24 cellular contexts compared by ENCODE assay signal in the genomic region with DNA sequence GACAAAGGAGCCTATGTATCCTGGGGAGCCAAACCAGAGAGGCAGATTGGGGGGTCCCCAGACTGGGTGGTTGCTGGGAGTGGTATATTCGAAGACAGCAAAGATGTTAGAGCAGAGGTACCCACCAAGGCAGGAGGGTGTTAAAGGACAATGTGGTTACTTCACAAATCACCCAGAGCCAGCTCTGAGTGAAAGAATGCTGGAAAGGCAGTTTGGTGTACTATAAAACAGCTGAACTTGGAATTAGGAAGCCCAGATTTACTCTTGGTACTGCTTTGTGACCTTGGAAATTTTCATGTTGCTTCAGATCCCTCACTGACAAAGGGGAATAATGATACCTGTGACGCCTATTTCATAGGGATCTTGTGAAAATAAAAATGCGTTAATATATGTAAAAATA.
"Had no signal": no experiment of that assay in that cellular context is flagged by ENCODE, and none has a peak within 500 bp of the region (broad histone marks: within the 10 kb centered on the region; RNA-seq: fewer than 3 reads in every experiment).

No MANE protein-coding gene starts in this region.

- H3K4me2 ChIP-seq: hepatocyte had no signal

- FAIRE-seq: endometrium, pancreas, small intestine had no signal

- H3K4me1 Mint-ChIP-seq: immature natural killer cell had no signal

- H3K4me3 ChIP-seq: hepatocyte, lung, pancreas, thoracic aorta, vagina had no signal

- H3K36me3 Mint-ChIP-seq: activated CD4-positive, alpha-beta memory T cell treated with anti-CD3 and anti-CD28 coated beads for 36 hours; activated naive CD8-positive, alpha-beta T cell treated with anti-CD3 and anti-CD28 coated beads, Interleukin-2, amount 10 ng/mL, durations not matched to agents 7 days and 5 days; brain; natural killer cell treated with Interleukin-12 subunit alpha and Interleukin-12 subunit beta and Interleukin-15 and Interleukin-18, amount 100 ng/mL, for 72 hours; stimulated activated memory B cell treated with anti-CD40 and anti-IgM and Interleukin-4, amounts not matched to agents 10 μg/mL and 1 μg/mL and 100 μg/mL, for 72 hours; type B pancreatic cell had no signal

- H3K4me3 Mint-ChIP-seq: activated CD4-positive, alpha-beta memory T cell treated with anti-CD3 and anti-CD28 coated beads for 36 hours; activated naive CD8-positive, alpha-beta T cell treated with anti-CD3 and anti-CD28 coated beads, Interleukin-2, amount 10 ng/mL, durations not matched to agents 7 days and 5 days; brain; dendritic cell treated with granulocyte-macrophage colony-stimulating factor and Interleukin-4, amounts not matched to agents 40 ng/mL and 50 ng/mL, for 4 days; immature natural killer cell; mesothelial cell of epicardium; natural killer cell treated with Interleukin-12 subunit alpha and Interleukin-12 subunit beta and Interleukin-15 and Interleukin-18, amount 100 ng/mL, for 72 hours; stimulated activated memory B cell treated with anti-CD40 and anti-IgM and Interleukin-4, amounts not matched to agents 10 μg/mL and 1 μg/mL and 100 μg/mL, for 72 hours; type B pancreatic cell had no signal

- H3K9me3 Mint-ChIP-seq: activated CD4-positive, alpha-beta memory T cell treated with anti-CD3 and anti-CD28 coated beads for 36 hours; activated naive CD8-positive, alpha-beta T cell treated with anti-CD3 and anti-CD28 coated beads, Interleukin-2, amount 10 ng/mL, durations not matched to agents 7 days and 5 days; brain; dendritic cell treated with granulocyte-macrophage colony-stimulating factor and Interleukin-4, amounts not matched to agents 40 ng/mL and 50 ng/mL, for 4 days; natural killer cell treated with Interleukin-12 subunit alpha and Interleukin-12 subunit beta and Interleukin-15 and Interleukin-18, amount 100 ng/mL, for 72 hours; stimulated activated memory B cell treated with anti-CD40 and anti-IgM and Interleukin-4, amounts not matched to agents 10 μg/mL and 1 μg/mL and 100 μg/mL, for 72 hours; type B pancreatic cell had no signal

- H3K27me3 Mint-ChIP-seq: activated CD4-positive, alpha-beta memory T cell treated with anti-CD3 and anti-CD28 coated beads for 36 hours; brain; dendritic cell treated with granulocyte-macrophage colony-stimulating factor and Interleukin-4, amounts not matched to agents 40 ng/mL and 50 ng/mL, for 4 days; natural killer cell treated with Interleukin-12 subunit alpha and Interleukin-12 subunit beta and Interleukin-15 and Interleukin-18, amount 100 ng/mL, for 72 hours; type B pancreatic cell had no signal

- H3K27ac ChIP-seq: hepatocyte, neutrophil, pancreas, thoracic aorta, vagina had no signal

- H3K27ac Mint-ChIP-seq: activated CD4-positive, alpha-beta memory T cell treated with anti-CD3 and anti-CD28 coated beads for 36 hours; activated naive CD8-positive, alpha-beta T cell treated with anti-CD3 and anti-CD28 coated beads, Interleukin-2, amount 10 ng/mL, durations not matched to agents 7 days and 5 days; brain; dendritic cell treated with granulocyte-macrophage colony-stimulating factor and Interleukin-4, amounts not matched to agents 40 ng/mL and 50 ng/mL, for 4 days; immature natural killer cell; mesothelial cell of epicardium; natural killer cell treated with Interleukin-12 subunit alpha and Interleukin-12 subunit beta and Interleukin-15 and Interleukin-18, amount 100 ng/mL, for 72 hours; stimulated activated memory B cell treated with anti-CD40 and anti-IgM and Interleukin-4, amounts not matched to agents 10 μg/mL and 1 μg/mL and 100 μg/mL, for 72 hours; type B pancreatic cell had no signal

- H3K79me2 ChIP-seq: hepatocyte had no signal

- DNase-seq: activated CD4-positive, alpha-beta memory T cell treated with anti-CD3 and anti-CD28 coated beads for 36 hours; activated CD4-positive, alpha-beta T cell treated with anti-CD3 and anti-CD28 coated beads for 48 hours; activated naive CD4-positive, alpha-beta T cell treated with Interleukin-2 at 50 U/mL for 16 hours; activated naive CD8-positive, alpha-beta T cell treated with anti-CD3 and anti-CD28 coated beads, Interleukin-2, amount 10 ng/mL, durations not matched to agents 7 days and 5 days; activated T-cell treated with anti-CD3 and anti-CD28 coated beads, Interleukin-2, amount 50 U/mL, for 48 hours; amygdala; effector CD4-positive, alpha-beta T cell; foreskin melanocyte; immature natural killer cell; pancreas; small intestine; stimulated activated CD4-positive, alpha-beta T cell treated with anti-CD3 and anti-CD28 coated beads, Interleukin-15, amount 100 ng/mL, for 24 hours had no signal

- H3K4me1 ChIP-seq: vagina had no signal

- H3K27me3 ChIP-seq: hepatocyte, neutrophil, pancreas, vagina had no signal

- H2AFZ ChIP-seq: hepatocyte had no signal

- H3K9me3 ChIP-seq: neutrophil, pancreas, thoracic aorta, vagina had no signal

- H3K36me3 ChIP-seq: neutrophil, pancreas, thoracic aorta, vagina had no signal
